1 cellular context compared by ENCODE assay signal in genomic region chr10:69666756-69667155, GRCh38.
TF ChIP-seq lines count a peak whose summit lies in the region.

No MANE protein-coding gene starts in this region.

TF ChIP-seq in K562, 482 proteins besides CTCF, POLR2A, EP300 and RAD21 (continued from another document):
- TF ChIP-seq HMG20B (CRISPR knock-in tag; IDR thresholded peaks at IDR 0.05), result no peak
- TF ChIP-seq HDAC6 (IDR thresholded peaks at IDR 0.05; ENCODE audit: low read depth, low read length), result no peak
- TF ChIP-seq SUPT5H (IDR thresholded peaks at IDR 0.05), result no peak
- TF ChIP-seq CBFA2T3 (IDR thresholded peaks at IDR 0.05), result no peak
- no peak for TF ChIP-seq MTA1 (IDR thresholded peaks at IDR 0.05; ENCODE audit: borderline replicate concordance)
- TF ChIP-seq ZNF134 (CRISPR knock-in tag; conservative IDR thresholded peaks at IDR 0.05), result no peak
- no peak for TF ChIP-seq ZNF696 (CRISPR knock-in tag; conservative IDR thresholded peaks at IDR 0.05)
- no peak for TF ChIP-seq ZNF232 (CRISPR knock-in tag; IDR thresholded peaks at IDR 0.05)
- TF ChIP-seq, protein P1, sequence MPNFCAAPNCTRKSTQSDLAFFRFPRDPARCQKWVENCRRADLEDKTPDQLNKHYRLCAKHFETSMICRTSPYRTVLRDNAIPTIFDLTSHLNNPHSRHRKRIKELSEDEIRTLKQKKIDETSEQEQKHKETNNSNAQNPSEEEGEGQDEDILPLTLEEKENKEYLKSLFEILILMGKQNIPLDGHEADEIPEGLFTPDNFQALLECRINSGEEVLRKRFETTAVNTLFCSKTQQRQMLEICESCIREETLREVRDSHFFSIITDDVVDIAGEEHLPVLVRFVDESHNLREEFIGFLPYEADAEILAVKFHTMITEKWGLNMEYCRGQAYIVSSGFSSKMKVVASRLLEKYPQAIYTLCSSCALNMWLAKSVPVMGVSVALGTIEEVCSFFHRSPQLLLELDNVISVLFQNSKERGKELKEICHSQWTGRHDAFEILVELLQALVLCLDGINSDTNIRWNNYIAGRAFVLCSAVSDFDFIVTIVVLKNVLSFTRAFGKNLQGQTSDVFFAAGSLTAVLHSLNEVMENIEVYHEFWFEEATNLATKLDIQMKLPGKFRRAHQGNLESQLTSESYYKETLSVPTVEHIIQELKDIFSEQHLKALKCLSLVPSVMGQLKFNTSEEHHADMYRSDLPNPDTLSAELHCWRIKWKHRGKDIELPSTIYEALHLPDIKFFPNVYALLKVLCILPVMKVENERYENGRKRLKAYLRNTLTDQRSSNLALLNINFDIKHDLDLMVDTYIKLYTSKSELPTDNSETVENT (CRISPR knock-in tag; IDR thresholded peaks at IDR 0.05), result no peak
- TF ChIP-seq ZNF644 (tag; IDR thresholded peaks at IDR 0.05; ENCODE audit: low read depth), result no peak
